In genomic region chr18:57727952-57728807, GRCh38 we compare ENCODE assay signal across 14 cellular contexts.
DNase-seq lines count a peak whose midpoint lies in the region; ATAC-seq, FAIRE-seq and TF ChIP-seq lines count a peak whose summit lies in the region.
"Had no signal": no experiment of that assay in that cellular context is flagged by ENCODE, and none has a peak within 500 bp of the region (broad histone marks: within the 10 kb centered on the region; RNA-seq: fewer than 3 reads in every experiment).

No MANE protein-coding gene starts in this region.

- H3K4me2 ChIP-seq in A549, result peak overlapping the region; percentile 16; the same call in 1 of the 3 replicates
- peak overlapping the region; percentile 37 for H3K4me2 ChIP-seq in Loucy (ENCODE audit: low read depth, low read length, poor library complexity, severe bottlenecking)

- DNase-seq in A549 (ENCODE audit: low read depth in 1 of 2, low spot score in 1 of 2) (no peak), epidermal melanocyte (ENCODE audit: insufficient read length, low spot score) (peak; percentile 15), mesothelial cell of epicardium (ENCODE audit: low spot score in 2 of 2, unreplicated experiment in 2 of 2) (no peak), H54 (ENCODE audit: insufficient read length, low spot score) (no peak)
- no peak for DNase-seq in activated CD4-positive, alpha-beta memory T cell treated with anti-CD3 and anti-CD28 coated beads, Interleukin-2, amount 10 ng/mL, durations not matched to agents 7 days and 5 days
- DNase-seq: activated T-cell treated with anti-CD3 and anti-CD28 coated beads, Interleukin-2, amount 50 U/mL, for 24 hours; CD4-positive, alpha-beta memory T cell; effector memory CD4-positive, alpha-beta T cell; NCI-H2171; stimulated activated CD4-positive, alpha-beta T cell treated with anti-CD3 and anti-CD28 coated beads, Interleukin-4, amount 100 ng/mL, for 24 hours had no signal

- TF ChIP-seq POLR2A in A549 (IDR thresholded peaks at IDR 0.05; ENCODE audit: low read length) (no peak), H54 (IDR thresholded peaks at IDR 0.05; ENCODE audit: low read depth, low read length) (no peak)

- no peaks in the 10 kb centered on the region for H3K9me2 ChIP-seq in Loucy (replicated peaks; ENCODE audit: low read depth, low read length)

- H3K9me3 ChIP-seq in A549 (peaks cover 4% of the 10 kb centered on the region; the same call in 1 of the 3 replicates), Loucy (ENCODE audit: insufficient read depth, low read depth, low read length) (no peaks in the 10 kb centered on the region)

- H3K27ac ChIP-seq in A549, result peak overlapping the region in 1 of 2 experiments; percentile 55; a peak in 3 of 6 replicates

- no peaks in the 10 kb centered on the region for H3K27me3 Mint-ChIP-seq in mesothelial cell of epicardium (ENCODE audit: low read depth)
- H3K27me3 Mint-ChIP-seq in activated CD4-positive, alpha-beta memory T cell treated with anti-CD3 and anti-CD28 coated beads, Interleukin-2, amount 10 ng/mL, durations not matched to agents 7 days and 5 days, result no peaks in the 10 kb centered on the region
- H3K27me3 Mint-ChIP-seq: activated T-cell treated with anti-CD3 and anti-CD28 coated beads, Interleukin-2, amount 50 U/mL, for 24 hours; CD4-positive, alpha-beta memory T cell had no signal

- no peaks in the 10 kb centered on the region for H4K20me1 ChIP-seq in Loucy (ENCODE audit: insufficient read depth, low read length, poor library complexity, severe bottlenecking)

- ATAC-seq in A549 (no peak), HG02623 (IDR thresholded peaks at IDR 0.05; ENCODE audit: unreplicated experiment) (no peak), HG03354 (IDR thresholded peaks at IDR 0.05; ENCODE audit: poor library complexity, severe bottlenecking, unreplicated experiment) (no peak)

- H3K4me1 ChIP-seq in A549 (peaks cover 21% of the 10 kb centered on the region), Loucy (ENCODE audit: insufficient read depth, low read length, poor library complexity, severe bottlenecking) (peaks cover 8% of the 10 kb centered on the region)

- 69% methylated on average over 6 of the region's 6 CpGs for WGBS in A549 (ENCODE audit: missing lambda C conversion rate)

- H3K36me3 ChIP-seq in Loucy (ENCODE audit: insufficient read depth, low read length), result no peaks in the 10 kb centered on the region

- H3K79me2 ChIP-seq in Loucy (ENCODE audit: insufficient read depth, low read length), result no peaks in the 10 kb centered on the region

- POLR2A ChIA-PET in A549 (lab: Yijun Ruan, JAX), result no interaction called here
- POLR2A ChIA-PET in activated CD4-positive, alpha-beta memory T cell treated with anti-CD3 and anti-CD28 coated beads, Interleukin-2, amount 10 ng/mL, durations not matched to agents 7 days and 5 days (lab: Charles Lee), result no interaction called here

- H3K9me3 Mint-ChIP-seq in mesothelial cell of epicardium, result peaks cover 12% of the 10 kb centered on the region
- peaks cover 19% of the 10 kb centered on the region for H3K9me3 Mint-ChIP-seq in activated CD4-positive, alpha-beta memory T cell treated with anti-CD3 and anti-CD28 coated beads, Interleukin-2, amount 10 ng/mL, durations not matched to agents 7 days and 5 days

- no peak for TF ChIP-seq RAD21 in A549 (conservative IDR thresholded peaks at IDR 0.05 in 1 of 2, IDR thresholded peaks at IDR 0.05 in 1 of 2)

- H3K36me3 Mint-ChIP-seq in mesothelial cell of epicardium, result peaks cover 27% of the 10 kb centered on the region
- no peaks in the 10 kb centered on the region for H3K36me3 Mint-ChIP-seq in activated CD4-positive, alpha-beta memory T cell treated with anti-CD3 and anti-CD28 coated beads, Interleukin-2, amount 10 ng/mL, durations not matched to agents 7 days and 5 days (ENCODE audit: low read depth)

- no peak overlapping the region for H3K4me3 Mint-ChIP-seq in mesothelial cell of epicardium
- no peak overlapping the region for H3K4me3 Mint-ChIP-seq in activated CD4-positive, alpha-beta memory T cell treated with anti-CD3 and anti-CD28 coated beads, Interleukin-2, amount 10 ng/mL, durations not matched to agents 7 days and 5 days
- H3K4me3 Mint-ChIP-seq: activated T-cell treated with anti-CD3 and anti-CD28 coated beads, Interleukin-2, amount 50 U/mL, for 24 hours; CD4-positive, alpha-beta memory T cell; T-helper 1 cell treated with Interleukin-12 subunit alpha and Interleukin-12 subunit beta and Interleukin-4 antibody, amounts not matched to agents 30 μg/mL and 1 μg/mL, for 36 hours had no signal

- no peaks in the 10 kb centered on the region for H3K27me3 ChIP-seq in Loucy (ENCODE audit: insufficient read depth, low read length, poor library complexity, severe bottlenecking)

- no peak for TF ChIP-seq EP300 in A549 (IDR thresholded peaks at IDR 0.05)

- H3F3A ChIP-seq in Loucy (ENCODE audit: low read depth), result no peaks in the 10 kb centered on the region

- peaks cover 10% of the 10 kb centered on the region for H3K4me1 Mint-ChIP-seq in mesothelial cell of epicardium
- no peaks in the 10 kb centered on the region for H3K4me1 Mint-ChIP-seq in activated CD4-positive, alpha-beta memory T cell treated with anti-CD3 and anti-CD28 coated beads, Interleukin-2, amount 10 ng/mL, durations not matched to agents 7 days and 5 days
- H3K4me1 Mint-ChIP-seq: CD4-positive, alpha-beta memory T cell had no signal

- FAIRE-seq in A549 (lab: Jason Lieb, UNC) (no peak), H54 (lab: Jason Lieb, UNC) (no peak)

- TF ChIP-seq CTCF in A549 (IDR thresholded peaks at IDR 0.05) (no peak), Loucy (conservative IDR thresholded peaks at IDR 0.05; ENCODE audit: low read length) (no peak), mesothelial cell of epicardium (IDR thresholded peaks at IDR 0.05; ENCODE audit: unreplicated experiment) (no peak)

- H2AFZ ChIP-seq in Loucy (ENCODE audit: low read length), result no peak overlapping the region

- H3K27ac Mint-ChIP-seq in mesothelial cell of epicardium, result peak overlapping the region; percentile 67
- no peak overlapping the region for H3K27ac Mint-ChIP-seq in activated CD4-positive, alpha-beta memory T cell treated with anti-CD3 and anti-CD28 coated beads, Interleukin-2, amount 10 ng/mL, durations not matched to agents 7 days and 5 days
- H3K27ac Mint-ChIP-seq: activated T-cell treated with anti-CD3 and anti-CD28 coated beads, Interleukin-2, amount 50 U/mL, for 24 hours; T-helper 1 cell treated with Interleukin-12 subunit alpha and Interleukin-12 subunit beta and Interleukin-4 antibody, amounts not matched to agents 30 μg/mL and 1 μg/mL, for 36 hours had no signal

- H3K9ac ChIP-seq in Loucy (ENCODE audit: low read depth, low read length, poor library complexity, severe bottlenecking), result no peak overlapping the region

- CTCF ChIA-PET in A549 (lab: Yijun Ruan, JAX), result no interaction called here
- CTCF ChIA-PET in activated CD4-positive, alpha-beta memory T cell treated with anti-CD3 and anti-CD28 coated beads, Interleukin-2, amount 10 ng/mL, durations not matched to agents 7 days and 5 days (lab: Charles Lee), result no interaction called here

- H3K4me3 ChIP-seq in A549 (no peak overlapping the region), Loucy (ENCODE audit: low read length, poor library complexity, severe bottlenecking) (no peak overlapping the region)

TF ChIP-seq in A549, 52 proteins besides CTCF, POLR2A, EP300 and RAD21:
- no peak for TF ChIP-seq CEBPB (IDR thresholded peaks at IDR 0.05)
- TF ChIP-seq BHLHE40 (IDR thresholded peaks at IDR 0.05; ENCODE audit: low read depth, low read length), result no peak
- TF ChIP-seq MYC (IDR thresholded peaks at IDR 0.05; ENCODE audit: borderline replicate concordance, low read length), result no peak
- no peak for TF ChIP-seq FOXS1 (CRISPR knock-in tag; IDR thresholded peaks at IDR 0.05)
- TF ChIP-seq CBX2 (IDR thresholded peaks at IDR 0.05; ENCODE audit: borderline replicate concordance, low read depth), result no peak
- TF ChIP-seq HES2 (IDR thresholded peaks at IDR 0.05), result no peak
- TF ChIP-seq MAZ (IDR thresholded peaks at IDR 0.05; ENCODE audit: borderline replicate concordance, low read depth, low read length), result no peak
- TF ChIP-seq PHF8 (IDR thresholded peaks at IDR 0.05; ENCODE audit: borderline replicate concordance, low read depth), result no peak
